Comparison of ENCODE assay signal across 39 cellular contexts in the genomic region with DNA sequence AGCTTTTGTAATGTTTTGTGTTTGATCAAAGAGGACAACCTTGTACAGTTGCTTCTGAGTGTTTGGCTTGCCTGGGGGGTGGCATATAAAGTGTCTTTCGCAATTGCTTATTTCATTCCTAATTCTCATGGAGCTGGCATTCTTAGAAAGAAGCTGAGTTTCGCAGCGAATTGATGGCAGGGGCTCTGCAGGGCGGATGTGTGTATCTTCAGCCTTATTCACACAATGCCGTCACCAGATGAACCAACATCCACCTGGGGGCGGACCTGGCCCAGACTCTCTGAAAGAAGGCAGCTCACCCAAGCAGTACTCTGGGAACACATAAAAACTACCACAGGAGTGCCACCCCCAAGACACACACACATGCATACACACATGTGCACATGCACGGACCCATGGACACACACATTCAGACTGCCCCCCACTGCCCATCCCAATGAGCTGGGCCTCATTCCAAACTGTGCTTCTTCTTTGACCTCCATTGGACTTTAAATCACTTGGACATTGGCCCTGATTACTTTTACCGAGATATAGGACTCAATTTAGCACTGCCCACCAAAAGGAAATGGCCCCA. TPM values are rescaled to one million over a fixed set of nuclear protein-coding genes. Genes with fewer than 3 reads are reported as not detected.
"Had no signal": no experiment of that assay in that cellular context is flagged by ENCODE, and none has a peak within 500 bp of the region (broad histone marks: within the 10 kb centered on the region; RNA-seq: fewer than 3 reads in every experiment).

No MANE protein-coding gene starts in this region.

- ATAC-seq: activated CD4-positive, alpha-beta T cell treated with anti-CD3 and anti-CD28 coated beads for 36 hours; activated CD4-positive, CD25-positive, alpha-beta regulatory T cell treated with anti-CD3 and anti-CD28 coated beads, Interleukin-2, amount 50 U/mL, for 24 hours; activated CD8-positive, alpha-beta memory T cell treated with anti-CD3 and anti-CD28 coated beads, Interleukin-2, amount 10 ng/mL, durations not matched to agents 7 days and 5 days; activated CD8-positive, alpha-beta T cell treated with anti-CD3 and anti-CD28 coated beads, Interleukin-2, amount 10 ng/mL, durations not matched to agents 7 days and 5 days; activated naive CD8-positive, alpha-beta T cell treated with anti-CD3 and anti-CD28 coated beads, Interleukin-2, amount 50 U/mL, for 24 hours; body of pancreas; T-cell; WTC11 had no signal

- H3K4me3 ChIP-seq: adrenal gland, body of pancreas, breast epithelium had no signal

- H3K27ac Mint-ChIP-seq: activated CD4-positive, alpha-beta memory T cell treated with anti-CD3 and anti-CD28 coated beads, Interleukin-2, amount 10 ng/mL, durations not matched to agents 7 days and 5 days; activated CD4-positive, alpha-beta T cell treated with anti-CD3 and anti-CD28 coated beads for 36 hours; activated CD8-positive, alpha-beta memory T cell treated with anti-CD3 and anti-CD28 coated beads, Interleukin-2, amount 10 ng/mL, durations not matched to agents 7 days and 5 days; activated CD8-positive, alpha-beta T cell treated with anti-CD3 and anti-CD28 coated beads, Interleukin-2, amount 10 ng/mL, durations not matched to agents 7 days and 5 days; activated naive CD4-positive, alpha-beta T cell treated with anti-CD3 and anti-CD28 coated beads, Interleukin-2, amount 10 ng/mL, durations not matched to agents 7 days and 5 days; activated naive CD4-positive, alpha-beta T cell treated with anti-CD3 and anti-CD28 coated beads, Interleukin-2, amount 50 U/mL, for 24 hours; activated naive CD8-positive, alpha-beta T cell; activated naive CD8-positive, alpha-beta T cell treated with anti-CD3 and anti-CD28 coated beads, Interleukin-2, amount 10 ng/mL, durations not matched to agents 7 days and 5 days; activated naive CD8-positive, alpha-beta T cell treated with anti-CD3 and anti-CD28 coated beads, Interleukin-2, amount 50 U/mL, for 24 hours; activated T-cell treated with anti-CD3 and anti-CD28 coated beads, Interleukin-2, amount 50 U/mL, for 24 hours; activated T-helper 2 cell treated with anti-CD3 and anti-CD28 coated beads, Interferon-gamma antibody, Interleukin-2, Interleukin-4, amounts not matched to agents 10 μg/mL and 5 μg/mL and 100 μg/mL, durations not matched to agents 14 hours and 24 hours and 36 hours; T-cell; T-helper 1 cell treated with Interleukin-12 subunit alpha and Interleukin-12 subunit beta and Interleukin-4 antibody, amounts not matched to agents 30 μg/mL and 1 μg/mL, for 36 hours; T-helper 2 cell treated with Interferon-gamma antibody and Interleukin-4, amounts not matched to agents 5 μg/mL and 100 μg/mL, for 36 hours; WTC11 had no signal

- H3K4me3 Mint-ChIP-seq: activated CD4-positive, alpha-beta memory T cell treated with anti-CD3 and anti-CD28 coated beads, Interleukin-2, amount 10 ng/mL, durations not matched to agents 7 days and 5 days; activated CD4-positive, alpha-beta T cell treated with anti-CD3 and anti-CD28 coated beads for 36 hours; activated CD8-positive, alpha-beta memory T cell treated with anti-CD3 and anti-CD28 coated beads, Interleukin-2, amount 10 ng/mL, durations not matched to agents 7 days and 5 days; activated CD8-positive, alpha-beta T cell treated with anti-CD3 and anti-CD28 coated beads, Interleukin-2, amount 10 ng/mL, durations not matched to agents 7 days and 5 days; activated naive CD4-positive, alpha-beta T cell treated with anti-CD3 and anti-CD28 coated beads, Interleukin-2, amount 10 ng/mL, durations not matched to agents 7 days and 5 days; activated naive CD4-positive, alpha-beta T cell treated with anti-CD3 and anti-CD28 coated beads, Interleukin-2, amount 50 U/mL, for 24 hours; activated naive CD8-positive, alpha-beta T cell; activated naive CD8-positive, alpha-beta T cell treated with anti-CD3 and anti-CD28 coated beads, Interleukin-2, amount 10 ng/mL, durations not matched to agents 7 days and 5 days; activated naive CD8-positive, alpha-beta T cell treated with anti-CD3 and anti-CD28 coated beads, Interleukin-2, amount 50 U/mL, for 24 hours; activated T-cell treated with anti-CD3 and anti-CD28 coated beads, Interleukin-2, amount 50 U/mL, for 24 hours; T-cell; T-helper 1 cell treated with Interleukin-12 subunit alpha and Interleukin-12 subunit beta and Interleukin-4 antibody, amounts not matched to agents 30 μg/mL and 1 μg/mL, for 36 hours; T-helper 2 cell treated with Interferon-gamma antibody and Interleukin-4, amounts not matched to agents 5 μg/mL and 100 μg/mL, for 36 hours; WTC11 had no signal

- H3K9me3 Mint-ChIP-seq: activated CD4-positive, alpha-beta memory T cell treated with anti-CD3 and anti-CD28 coated beads, Interleukin-2, amount 10 ng/mL, durations not matched to agents 7 days and 5 days; activated naive CD4-positive, alpha-beta T cell treated with anti-CD3 and anti-CD28 coated beads, Interleukin-2, amount 10 ng/mL, durations not matched to agents 7 days and 5 days; activated naive CD4-positive, alpha-beta T cell treated with anti-CD3 and anti-CD28 coated beads, Interleukin-2, amount 50 U/mL, for 24 hours; activated naive CD8-positive, alpha-beta T cell treated with anti-CD3 and anti-CD28 coated beads, Interleukin-2, amount 10 ng/mL, durations not matched to agents 7 days and 5 days; activated naive CD8-positive, alpha-beta T cell treated with anti-CD3 and anti-CD28 coated beads, Interleukin-2, amount 50 U/mL, for 24 hours; activated T-cell treated with anti-CD3 and anti-CD28 coated beads, Interleukin-2, amount 50 U/mL, for 24 hours; activated T-helper 2 cell treated with anti-CD3 and anti-CD28 coated beads, Interferon-gamma antibody, Interleukin-2, Interleukin-4, amounts not matched to agents 10 μg/mL and 5 μg/mL and 100 μg/mL, durations not matched to agents 14 hours and 24 hours and 36 hours; T-cell; T-helper 1 cell treated with Interleukin-12 subunit alpha and Interleukin-12 subunit beta and Interleukin-4 antibody, amounts not matched to agents 30 μg/mL and 1 μg/mL, for 36 hours; T-helper 2 cell treated with Interferon-gamma antibody and Interleukin-4, amounts not matched to agents 5 μg/mL and 100 μg/mL, for 36 hours; WTC11 had no signal

- H3K4me1 Mint-ChIP-seq: activated CD4-positive, alpha-beta memory T cell treated with anti-CD3 and anti-CD28 coated beads, Interleukin-2, amount 10 ng/mL, durations not matched to agents 7 days and 5 days; activated CD4-positive, alpha-beta T cell treated with anti-CD3 and anti-CD28 coated beads for 36 hours; activated CD8-positive, alpha-beta memory T cell treated with anti-CD3 and anti-CD28 coated beads, Interleukin-2, amount 10 ng/mL, durations not matched to agents 7 days and 5 days; activated naive CD4-positive, alpha-beta T cell treated with anti-CD3 and anti-CD28 coated beads, Interleukin-2, amount 10 ng/mL, durations not matched to agents 7 days and 5 days; activated naive CD4-positive, alpha-beta T cell treated with anti-CD3 and anti-CD28 coated beads, Interleukin-2, amount 50 U/mL, for 24 hours; activated naive CD8-positive, alpha-beta T cell treated with anti-CD3 and anti-CD28 coated beads, Interleukin-2, amount 10 ng/mL, durations not matched to agents 7 days and 5 days; activated naive CD8-positive, alpha-beta T cell treated with anti-CD3 and anti-CD28 coated beads, Interleukin-2, amount 50 U/mL, for 24 hours; T-cell; WTC11 had no signal

- H3K36me3 Mint-ChIP-seq: activated CD8-positive, alpha-beta memory T cell treated with anti-CD3 and anti-CD28 coated beads, Interleukin-2, amount 10 ng/mL, durations not matched to agents 7 days and 5 days; activated naive CD4-positive, alpha-beta T cell treated with anti-CD3 and anti-CD28 coated beads, Interleukin-2, amount 10 ng/mL, durations not matched to agents 7 days and 5 days; activated naive CD4-positive, alpha-beta T cell treated with anti-CD3 and anti-CD28 coated beads, Interleukin-2, amount 50 U/mL, for 24 hours; activated naive CD8-positive, alpha-beta T cell; activated naive CD8-positive, alpha-beta T cell treated with anti-CD3 and anti-CD28 coated beads, Interleukin-2, amount 10 ng/mL, durations not matched to agents 7 days and 5 days; T-cell; WTC11 had no signal

- H3K36me3 ChIP-seq: adrenal gland, brain microvascular endothelial cell, breast epithelium had no signal

- H3K27me3 ChIP-seq: adrenal gland, body of pancreas, brain microvascular endothelial cell had no signal

- H3K27ac ChIP-seq: adrenal gland, body of pancreas, brain microvascular endothelial cell, breast epithelium, VCaP had no signal

- H3K4me1 ChIP-seq: adrenal gland, breast epithelium had no signal

- DNase-seq: activated CD4-positive, alpha-beta memory T cell treated with anti-CD3 and anti-CD28 coated beads, Interleukin-2, amount 10 ng/mL, durations not matched to agents 7 days and 5 days; activated CD4-positive, alpha-beta T cell treated with anti-CD3 and anti-CD28 coated beads for 1 hour; activated CD4-positive, alpha-beta T cell treated with anti-CD3 and anti-CD28 coated beads for 36 hours; activated CD4-positive, alpha-beta T cell treated with anti-CD3 and anti-CD28 coated beads for 48 hours; activated CD4-positive, alpha-beta T cell treated with anti-CD3 and anti-CD28 coated beads, Interleukin-2, amount 50 U/mL, for 48 hours; activated CD4-positive, CD25-positive, alpha-beta regulatory T cell; activated CD8-positive, alpha-beta memory T cell treated with anti-CD3 and anti-CD28 coated beads for 24 hours; activated CD8-positive, alpha-beta memory T cell treated with anti-CD3 and anti-CD28 coated beads, Interleukin-2, amount 10 ng/mL, durations not matched to agents 7 days and 5 days; activated CD8-positive, alpha-beta memory T cell treated with anti-CD3 and anti-CD28 coated beads, Interleukin-2, amount 50 U/mL, for 48 hours; activated CD8-positive, alpha-beta T cell treated with anti-CD3 and anti-CD28 coated beads, Interleukin-2, amount 10 ng/mL, durations not matched to agents 7 days and 5 days; activated effector memory CD4-positive, alpha-beta T cell treated with Interleukin-2 at 50 U/mL for 16 hours; activated gamma-delta T cell; activated naive CD4-positive, alpha-beta T cell treated with anti-CD3 and anti-CD28 coated beads, Interleukin-2, amount 10 ng/mL, durations not matched to agents 7 days and 5 days; activated naive CD4-positive, alpha-beta T cell treated with Interleukin-2 at 50 U/mL for 16 hours; activated naive CD8-positive, alpha-beta T cell treated with anti-CD3 and anti-CD28 coated beads, Interleukin-2, amount 10 ng/mL, durations not matched to agents 7 days and 5 days; activated naive CD8-positive, alpha-beta T cell treated with anti-CD3 and anti-CD28 coated beads, Interleukin-2, amount 50 U/mL, for 24 hours; activated T-cell treated with anti-CD3 and anti-CD28 coated beads, Interleukin-2, amount 50 U/mL, for 24 hours; activated T-cell treated with anti-CD3 and anti-CD28 coated beads, Interleukin-2, amount 50 U/mL, for 48 hours; adrenal gland; amniotic stem cell; aorta; body of pancreas; brain microvascular endothelial cell; central memory CD4-positive, alpha-beta T cell; T-cell; T-helper 2 cell; T-helper 9 cell had no signal

- FAIRE-seq: astrocyte, TTC549 had no signal

- H3K9me3 ChIP-seq: adrenal gland, body of pancreas, breast epithelium had no signal

RNA-seq across cellular contexts. Expression of a gene that starts 55.4 kb away (rescaled TPM):
- total RNA-seq: activated CD4-positive, alpha-beta memory T cell treated with anti-CD3 and anti-CD28 coated beads, Interleukin-2, amount 10 ng/mL, durations not matched to agents 7 days and 5 days; activated CD4-positive, alpha-beta T cell treated with anti-CD3 and anti-CD28 coated beads for 36 hours; activated CD8-positive, alpha-beta memory T cell treated with anti-CD3 and anti-CD28 coated beads, Interleukin-2, amount 10 ng/mL, durations not matched to agents 7 days and 5 days; activated CD8-positive, alpha-beta T cell treated with anti-CD3 and anti-CD28 coated beads, Interleukin-2, amount 10 ng/mL, durations not matched to agents 7 days and 5 days; activated naive CD8-positive, alpha-beta T cell treated with anti-CD3 and anti-CD28 coated beads, Interleukin-2, amount 10 ng/mL, durations not matched to agents 7 days and 5 days; activated T-helper 2 cell treated with anti-CD3 and anti-CD28 coated beads, Interferon-gamma antibody, Interleukin-2, Interleukin-4, amounts not matched to agents 10 μg/mL and 5 μg/mL and 100 μg/mL, durations not matched to agents 14 hours and 24 hours and 36 hours; aorta; cardiac septum had no signal
